In the genomic region with DNA sequence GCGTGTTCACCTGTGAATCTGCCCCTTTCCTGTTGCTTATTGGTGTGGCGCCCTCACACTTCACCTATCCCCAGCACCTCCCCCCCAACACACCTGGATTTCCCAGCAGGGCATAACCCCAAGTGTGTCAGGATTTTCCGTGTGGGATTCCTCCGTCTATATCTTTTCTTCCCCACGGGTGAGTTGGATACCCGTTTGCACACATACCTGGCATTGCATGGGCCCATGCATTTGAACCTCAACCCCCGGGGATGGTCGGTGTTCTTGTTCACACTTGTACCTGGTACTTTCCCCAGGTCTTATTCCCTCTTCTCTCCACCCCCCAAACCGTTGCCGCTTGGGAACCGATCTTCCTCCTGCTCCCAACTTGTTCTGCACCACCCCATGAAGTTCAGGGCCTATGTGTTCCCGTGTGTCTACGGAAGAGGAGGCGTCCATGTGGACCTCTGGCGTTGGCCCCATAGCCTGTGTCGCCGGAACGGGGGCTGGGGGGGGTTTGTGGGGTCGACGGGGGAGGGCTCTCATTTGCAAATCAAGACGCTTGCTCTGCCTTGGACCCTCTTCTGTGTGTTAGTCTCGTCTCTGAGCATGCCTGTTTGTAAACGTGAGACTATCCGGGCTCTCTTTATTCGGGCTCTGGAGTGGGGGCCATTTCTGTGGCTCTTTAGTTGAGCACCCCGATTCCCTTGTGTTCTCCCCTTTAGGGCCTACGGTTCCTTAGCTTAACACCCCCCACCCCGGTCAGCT, we compare ENCODE assay signal across 8 cellular contexts. TPM values are rescaled to one million over a fixed set of nuclear protein-coding genes. Genes with fewer than 3 reads are reported as not detected.
DNase-seq lines count a peak whose midpoint lies in the region; ATAC-seq and TF ChIP-seq lines count a peak whose summit lies in the region.

No MANE protein-coding gene starts in this region.

- no peak for ATAC-seq in Right ventricle myocardium superior (ENCODE audit: poor library complexity)
- ATAC-seq in naive B cell (ENCODE audit: low read depth in 2 of 2) = no peak

- peak overlapping the region; percentile 80 to 98 (median 91) for H3K4me3 Mint-ChIP-seq in naive B cell

- intact Hi-C loops in Right ventricle myocardium superior (cut with DNase I) (loop anchor here (2.0 kb wide), 1 partner anchor 46 kb away; no protein-coding TSS in a partner anchor), dorsolateral prefrontal cortex (cut with DNase I) (loop anchor here (1.0 to 5.0 kb wide), 3 partner anchors 48 to 71 kb away; partner anchors contain the start of genes RRAS (in 2 of the 2) and SCAF1 (in 1 of the 2))

- no peaks in the 10 kb centered on the region for H3K9me3 Mint-ChIP-seq in naive B cell

- no peak for TF ChIP-seq CTCF in right atrium auricular region (IDR thresholded peaks at IDR 0.05)
- TF ChIP-seq CTCF in dorsolateral prefrontal cortex (IDR thresholded peaks at IDR 0.05 in 54 of 56, conservative IDR thresholded peaks at IDR 0.05 in 2 of 56; ENCODE audit: low read depth in 1 of 56, partially characterized antibody in 56 of 56) = no peak

- no peaks in the 10 kb centered on the region for H3K27me3 Mint-ChIP-seq in naive B cell

- peak overlapping the region; percentile 83 to 96 (median 85) for H3K27ac Mint-ChIP-seq in naive B cell

- H3K36me3 ChIP-seq in right atrium auricular region = peaks cover 40% of the 10 kb centered on the region

- H3K27ac ChIP-seq in right atrium auricular region (peak overlapping the region; percentile 92 to 95), dorsolateral prefrontal cortex (peak overlapping the region in 54 of 59 donors; percentile 40 to 99 (median 96))

- H3K36me3 Mint-ChIP-seq in naive B cell = peaks cover 0 to 15% of the 10 kb centered on the region in 2 donors

- DNase-seq in right atrium auricular region (ENCODE audit: low spot score) (no peak), Right ventricle myocardium superior (no peak), dorsolateral prefrontal cortex (peak in 1 of 10 donors; percentile 43), naive B cell (peak; percentile 10), hippocampal formation (lab: John Stamatoyannopoulos, UW) (no peak), NCI-H510A treated with DMSO at 0.1 percent for 48 hours (lab: John Stamatoyannopoulos, UW) (no peak)
- no peak for DNase-seq in NK-92 treated with Interleukin-12 subunit alpha and Interleukin-12 subunit beta, amount 100 ng/mL, for 24 hours (lab: John Stamatoyannopoulos, UW)

- peaks cover 0 to 33% of the 10 kb centered on the region in 2 donors for H3K4me1 ChIP-seq in right atrium auricular region

- peaks cover 26 to 39% (median 38%) of the 10 kb centered on the region in 3 donors for H3K4me1 Mint-ChIP-seq in naive B cell

- H3K27me3 ChIP-seq in right atrium auricular region = no peaks in the 10 kb centered on the region
- no peaks in the 10 kb centered on the region for H3K27me3 ChIP-seq in dorsolateral prefrontal cortex

- no peaks in the 10 kb centered on the region for H3K9me3 ChIP-seq in right atrium auricular region

- 0 out of 2 replicates have a peak, but pooled peaks have one; percentile 28 for TF ChIP-seq POLR2A in Raji (IDR thresholded peaks at IDR 0.05; ENCODE audit: insufficient read depth, low read depth, low read length)

- peak overlapping the region; percentile 81 to 95 for H3K4me3 ChIP-seq in right atrium auricular region
- peak overlapping the region; percentile 57 to 99 (median 79) for H3K4me3 ChIP-seq in dorsolateral prefrontal cortex

RNA-seq across cellular contexts. Expression of gene PRR12, which starts 1.7 kb away (rescaled TPM):
- total RNA-seq in right atrium auricular region (10 to 100 TPM in 1 of 2 donors, 1 to 10 TPM in 1; 6.6 to 13.3 TPM), Right ventricle myocardium superior (12.6 TPM), dorsolateral prefrontal cortex (10 to 100 TPM; 38.2 to 68.5 (median 52.3) TPM)
- polyA plus RNA-seq in naive B cell (ENCODE audit: low read depth in 6 of 6) = under 1 TPM; 0.09 to 0.77 (median 0.29) TPM

RNA-seq across cellular contexts. Expression of gene PRRG2, which starts 11.5 kb away (rescaled TPM):
- total RNA-seq in right atrium auricular region (1 to 10 TPM in 1 of 2 donors, under 1 TPM in 1; 0.63 to 2.3 TPM), Right ventricle myocardium superior (0.70 TPM), dorsolateral prefrontal cortex (1 to 10 TPM in 50 of 120 experiments, under 1 TPM in 56, not detected in 14; 0.32 to 3.1 (median 0.94) TPM)
- polyA plus RNA-seq in naive B cell (ENCODE audit: low read depth in 6 of 6) = under 1 TPM in 5 of 6 donors, not detected in 1; 0.20 to 0.79 (median 0.62) TPM

RNA-seq across cellular contexts. Expression of gene NOSIP, which starts 12.3 kb away (rescaled TPM):
- total RNA-seq in right atrium auricular region (10 to 100 TPM; 39.0 to 62.3 TPM), Right ventricle myocardium superior (45.5 TPM), dorsolateral prefrontal cortex (10 to 100 TPM; 39.0 to 64.8 (median 49.4) TPM)
- 100 to 1,000 TPM in 5 of 6 donors, 10 to 100 TPM in 1; 89.5 to 136 (median 113) TPM for polyA plus RNA-seq in naive B cell (ENCODE audit: low read depth in 6 of 6)

RNA-seq across cellular contexts. Expression of gene RRAS, which starts 47.3 kb away (rescaled TPM):
- 10 to 100 TPM; 60.9 to 83.5 TPM for total RNA-seq in right atrium auricular region
- 105 TPM for total RNA-seq in Right ventricle myocardium superior
- total RNA-seq in dorsolateral prefrontal cortex = 10 to 100 TPM in 95 of 120 experiments, 1 to 10 TPM in 25; 5.4 to 32.8 (median 12.9) TPM
- 10 to 100 TPM; 16.6 to 24.9 (median 19.9) TPM for polyA plus RNA-seq in naive B cell (ENCODE audit: low read depth in 6 of 6)

RNA-seq across cellular contexts. Expression of gene SCAF1, which starts 49.4 kb away (rescaled TPM):
- total RNA-seq in right atrium auricular region = 10 to 100 TPM; 14.3 to 22.3 TPM
- 42.0 TPM for total RNA-seq in Right ventricle myocardium superior
- 100 to 1,000 TPM in 105 of 120 experiments, 10 to 100 TPM in 15; 80.9 to 146 (median 113) TPM for total RNA-seq in dorsolateral prefrontal cortex
- polyA plus RNA-seq in naive B cell (ENCODE audit: low read depth in 6 of 6) = 1 to 10 TPM in 3 of 6 donors, under 1 TPM in 2, not detected in 1; 0.84 to 2.9 (median 1.1) TPM
